ENCODE assay signal across 13 cellular contexts in genomic region chr6:99297006-99297405, GRCh38. TPM values are rescaled to one million over a fixed set of nuclear protein-coding genes. Genes with fewer than 3 reads are reported as not detected.
DNase-seq lines count a peak whose midpoint lies in the region; ATAC-seq and TF ChIP-seq lines count a peak whose summit lies in the region.
"Had no signal": no experiment of that assay in that cellular context is flagged by ENCODE, and none has a peak within 500 bp of the region (broad histone marks: within the 10 kb centered on the region; RNA-seq: fewer than 3 reads in every experiment).

No MANE protein-coding gene starts in this region.

- no peak for TF ChIP-seq EP300 in esophagus muscularis mucosa (IDR thresholded peaks at IDR 0.05)

- CTCF ChIA-PET in activated CD4-positive, alpha-beta memory T cell treated with anti-CD3 and anti-CD28 coated beads, Interleukin-2, amount 10 ng/mL, durations not matched to agents 7 days and 5 days (lab: Charles Lee) = no interaction called here

- ATAC-seq in stimulated activated effector memory CD8-positive, alpha-beta T cell treated with anti-CD3 and anti-CD28 coated beads, Interleukin-12 subunit alpha, Interleukin-12 subunit beta, amount 100 ng/mL, for 72 hours = peak; percentile 14
- ATAC-seq in HG03571 (IDR thresholded peaks at IDR 0.05; ENCODE audit: unreplicated experiment) = no peak

- no peak overlapping the region for H3K27ac Mint-ChIP-seq in stimulated activated effector memory CD8-positive, alpha-beta T cell treated with anti-CD3 and anti-CD28 coated beads, Interleukin-12 subunit alpha, Interleukin-12 subunit beta, amount 100 ng/mL, for 72 hours
- H3K27ac Mint-ChIP-seq in activated CD4-positive, alpha-beta memory T cell treated with anti-CD3 and anti-CD28 coated beads, Interleukin-2, amount 10 ng/mL, durations not matched to agents 7 days and 5 days = no peak overlapping the region
- H3K27ac Mint-ChIP-seq: CD4-positive, alpha-beta memory T cell had no signal

- peaks cover 35% of the 10 kb centered on the region for H3K27me3 Mint-ChIP-seq in activated CD4-positive, alpha-beta memory T cell treated with anti-CD3 and anti-CD28 coated beads, Interleukin-2, amount 10 ng/mL, durations not matched to agents 7 days and 5 days

- POLR2A ChIA-PET in activated CD4-positive, alpha-beta memory T cell treated with anti-CD3 and anti-CD28 coated beads, Interleukin-2, amount 10 ng/mL, durations not matched to agents 7 days and 5 days (lab: Charles Lee) = no interaction called here

- intact Hi-C loops in esophagus muscularis mucosa (cut with DNase I) = no loop called here

- no peak for TF ChIP-seq CTCF in WERI-Rb-1 (IDR thresholded peaks at IDR 0.05; ENCODE audit: low read depth, low read length)
- TF ChIP-seq CTCF in esophagus muscularis mucosa (IDR thresholded peaks at IDR 0.05) = no peak

- H3K9me3 Mint-ChIP-seq in stimulated activated effector memory CD8-positive, alpha-beta T cell treated with anti-CD3 and anti-CD28 coated beads, Interleukin-12 subunit alpha, Interleukin-12 subunit beta, amount 100 ng/mL, for 72 hours = no peaks in the 10 kb centered on the region
- no peaks in the 10 kb centered on the region for H3K9me3 Mint-ChIP-seq in activated CD4-positive, alpha-beta memory T cell treated with anti-CD3 and anti-CD28 coated beads, Interleukin-2, amount 10 ng/mL, durations not matched to agents 7 days and 5 days
- H3K9me3 Mint-ChIP-seq: CD4-positive, alpha-beta memory T cell had no signal

- H3K9me3 ChIP-seq in WERI-Rb-1 (ENCODE audit: severe bottlenecking) (no peaks in the 10 kb centered on the region), esophagus muscularis mucosa (no peaks in the 10 kb centered on the region)

- H3K4me3 ChIP-seq in WERI-Rb-1 (ENCODE audit: low read depth, low read length) (no peak overlapping the region), esophagus muscularis mucosa (no peak overlapping the region)

- no peak overlapping the region for H3K4me3 Mint-ChIP-seq in stimulated activated effector memory CD8-positive, alpha-beta T cell treated with anti-CD3 and anti-CD28 coated beads, Interleukin-12 subunit alpha, Interleukin-12 subunit beta, amount 100 ng/mL, for 72 hours
- no peak overlapping the region for H3K4me3 Mint-ChIP-seq in activated CD4-positive, alpha-beta memory T cell treated with anti-CD3 and anti-CD28 coated beads, Interleukin-2, amount 10 ng/mL, durations not matched to agents 7 days and 5 days
- H3K4me3 Mint-ChIP-seq: CD4-positive, alpha-beta memory T cell had no signal

- H3K36me3 Mint-ChIP-seq in stimulated activated effector memory CD8-positive, alpha-beta T cell treated with anti-CD3 and anti-CD28 coated beads, Interleukin-12 subunit alpha, Interleukin-12 subunit beta, amount 100 ng/mL, for 72 hours = no peaks in the 10 kb centered on the region
- no peaks in the 10 kb centered on the region for H3K36me3 Mint-ChIP-seq in activated CD4-positive, alpha-beta memory T cell treated with anti-CD3 and anti-CD28 coated beads, Interleukin-2, amount 10 ng/mL, durations not matched to agents 7 days and 5 days (ENCODE audit: low read depth)
- H3K36me3 Mint-ChIP-seq: CD4-positive, alpha-beta memory T cell had no signal

- H3K4me1 ChIP-seq in esophagus muscularis mucosa = peaks cover 0 to 11% (median 8%) of the 10 kb centered on the region in 4 donors

- H3K36me3 ChIP-seq in WERI-Rb-1 (peaks cover 4% of the 10 kb centered on the region), esophagus muscularis mucosa (peaks cover 0 to 14% (median 4%) of the 10 kb centered on the region in 4 donors)

- WGBS in esophagus muscularis mucosa = 100% methylated on average over 1 of the region's 1 CpG

- no peak for TF ChIP-seq POLR2A in esophagus muscularis mucosa (IDR thresholded peaks at IDR 0.05; ENCODE audit: low read depth)

- no peak overlapping the region for H3K27ac ChIP-seq in WERI-Rb-1
- no peak overlapping the region for H3K27ac ChIP-seq in esophagus muscularis mucosa (replicated peaks in 1 of 4)

- no peaks in the 10 kb centered on the region for H3K4me1 Mint-ChIP-seq in stimulated activated effector memory CD8-positive, alpha-beta T cell treated with anti-CD3 and anti-CD28 coated beads, Interleukin-12 subunit alpha, Interleukin-12 subunit beta, amount 100 ng/mL, for 72 hours
- no peaks in the 10 kb centered on the region for H3K4me1 Mint-ChIP-seq in activated CD4-positive, alpha-beta memory T cell treated with anti-CD3 and anti-CD28 coated beads, Interleukin-2, amount 10 ng/mL, durations not matched to agents 7 days and 5 days
- H3K4me1 Mint-ChIP-seq: CD4-positive, alpha-beta memory T cell had no signal

- DNase-seq in Caki2 (ENCODE audit: low read depth) (peak; percentile 14), WERI-Rb-1 (peak; percentile 54), esophagus muscularis mucosa (ENCODE audit: extremely low spot score) (peak; percentile 85)
- DNase-seq in stimulated activated effector memory CD8-positive, alpha-beta T cell treated with anti-CD3 and anti-CD28 coated beads, Interleukin-12 subunit alpha, Interleukin-12 subunit beta, amount 100 ng/mL, for 72 hours (ENCODE audit: low spot score in 2 of 2) = no peak
- DNase-seq in activated CD4-positive, alpha-beta memory T cell treated with anti-CD3 and anti-CD28 coated beads, Interleukin-2, amount 10 ng/mL, durations not matched to agents 7 days and 5 days = no peak
- DNase-seq: C1 segment of cervical spinal cord; CD4-positive, alpha-beta memory T cell; COR-L47; DMS153; DND-41; GOT3; HCEC 1CT had no signal

- H3K27me3 ChIP-seq in WERI-Rb-1 (ENCODE audit: insufficient read depth, low read depth, severe bottlenecking) = no peaks in the 10 kb centered on the region
- H3K27me3 ChIP-seq in esophagus muscularis mucosa = no peaks in the 10 kb centered on the region

- in situ Hi-C loops in Caki2 (cut with HindIII; ENCODE audit: low pct_unique_long_range_greater_than_20kb, low sequenced_read_pairs) = no loop called here

RNA-seq across cellular contexts. Expression of gene FAXC, which starts 52.5 kb away (rescaled TPM):
- total RNA-seq in Caki2 (2014; rRNA removed; shearing (Covaris generic); ENCODE audit: low replicate concordance) = 8.5 and 16.0 TPM in 2 replicates
- 10 to 100 TPM; 22.2 to 44.7 (median 41.8) TPM for total RNA-seq in esophagus muscularis mucosa
- total RNA-seq in activated CD4-positive, alpha-beta memory T cell treated with anti-CD3 and anti-CD28 coated beads, Interleukin-2, amount 10 ng/mL, durations not matched to agents 7 days and 5 days = under 1 TPM; 0.23 to 0.38 TPM
- total RNA-seq: CD4-positive, alpha-beta memory T cell had no signal

Comparison
In these comparisons a context has a peak if more than half of its experiments do, and no peak if none do; other contexts are left out.
1. DNase-seq: peak in Caki2 (single experiment), WERI-Rb-1 (single experiment) and esophagus muscularis mucosa (single experiment); none in stimulated activated effector memory CD8-positive, alpha-beta T cell treated with anti-CD3 and anti-CD28 coated beads, Interleukin-12 subunit alpha, Interleukin-12 subunit beta, amount 100 ng/mL, for 72 hours (0 of 2) and activated CD4-positive, alpha-beta memory T cell treated with anti-CD3 and anti-CD28 coated beads, Interleukin-2, amount 10 ng/mL, durations not matched to agents 7 days and 5 days (single experiment).